ENCODE assay signal across 1 cellular context in genomic region chr13:49247722-49248432, GRCh38.
TF ChIP-seq lines count a peak whose summit lies in the region.

TSS of gene CDADC1 (plus strand) at chr13:49247925. CDS start at chr13:49248038, 113 bp downstream.

TF ChIP-seq in HepG2, 621 proteins besides CTCF, POLR2A, EP300 and RAD21 (continued from another document and continues in another):
- TF ChIP-seq RORA (CRISPR knock-in tag; IDR thresholded peaks at IDR 0.05) = no peak
- no peak for TF ChIP-seq HHEX (CRISPR knock-in tag; IDR thresholded peaks at IDR 0.05)
- no peak for TF ChIP-seq GRHL1 (CRISPR knock-in tag; conservative IDR thresholded peaks at IDR 0.05)
- peak; percentile 99 for TF ChIP-seq ATF7 (IDR thresholded peaks at IDR 0.05)
- TF ChIP-seq ATF7 (CRISPR knock-in tag; IDR thresholded peaks at IDR 0.05) = peak; percentile 95
- TF ChIP-seq EEA1 (CRISPR knock-in tag; IDR thresholded peaks at IDR 0.05; ENCODE audit: borderline replicate concordance) = peak; percentile 79; the same call in 1 of the 2 replicates
- no peak for TF ChIP-seq PAX8 (CRISPR knock-in tag; IDR thresholded peaks at IDR 0.05; ENCODE audit: borderline replicate concordance)
- 0 out of 2 replicates have a peak, but pooled peaks have one; percentile 67 for TF ChIP-seq ZSCAN9 (CRISPR knock-in tag; IDR thresholded peaks at IDR 0.05; ENCODE audit: borderline replicate concordance)
- TF ChIP-seq NONO (IDR thresholded peaks at IDR 0.05) = no peak
- peak; percentile 70 for TF ChIP-seq NONO (CRISPR knock-in tag; conservative IDR thresholded peaks at IDR 0.05)
- TF ChIP-seq MED1 (CRISPR knock-in tag; IDR thresholded peaks at IDR 0.05) = peak; percentile 72
- TF ChIP-seq ZBTB7B (CRISPR knock-in tag; IDR thresholded peaks at IDR 0.05) = no peak
- TF ChIP-seq SP1 (IDR thresholded peaks at IDR 0.05) = no peak
- TF ChIP-seq SP1 (CRISPR knock-in tag; IDR thresholded peaks at IDR 0.05) = peak; percentile 85
- peak; percentile 83 for TF ChIP-seq ZNF605 (CRISPR knock-in tag; IDR thresholded peaks at IDR 0.05)
- TF ChIP-seq NR2F6 (IDR thresholded peaks at IDR 0.05) = no peak
- peak; percentile 18; the same call in 1 of the 2 replicates for TF ChIP-seq NR2F6 (CRISPR knock-in tag; IDR thresholded peaks at IDR 0.05)
- TF ChIP-seq CENPT (CRISPR knock-in tag; IDR thresholded peaks at IDR 0.05; ENCODE audit: low read depth) = no peak
- TF ChIP-seq YY1 (IDR thresholded peaks at IDR 0.05; ENCODE audit: insufficient read depth, insufficient replicate concordance, low read depth, low read length) = peak; percentile 58
- peak; percentile 96 for TF ChIP-seq POGZ (CRISPR knock-in tag; IDR thresholded peaks at IDR 0.05)
- TF ChIP-seq CBX2 (IDR thresholded peaks at IDR 0.05; ENCODE audit: low read depth, low read length) = no peak
- 0 out of 2 replicates have a peak, but pooled peaks have one; percentile 38 for TF ChIP-seq CBX2 (CRISPR knock-in tag; IDR thresholded peaks at IDR 0.05; ENCODE audit: low read depth)
- TF ChIP-seq ATRX (CRISPR knock-in tag; IDR thresholded peaks at IDR 0.05; ENCODE audit: borderline replicate concordance) = no peak
- TF ChIP-seq, protein P1, sequence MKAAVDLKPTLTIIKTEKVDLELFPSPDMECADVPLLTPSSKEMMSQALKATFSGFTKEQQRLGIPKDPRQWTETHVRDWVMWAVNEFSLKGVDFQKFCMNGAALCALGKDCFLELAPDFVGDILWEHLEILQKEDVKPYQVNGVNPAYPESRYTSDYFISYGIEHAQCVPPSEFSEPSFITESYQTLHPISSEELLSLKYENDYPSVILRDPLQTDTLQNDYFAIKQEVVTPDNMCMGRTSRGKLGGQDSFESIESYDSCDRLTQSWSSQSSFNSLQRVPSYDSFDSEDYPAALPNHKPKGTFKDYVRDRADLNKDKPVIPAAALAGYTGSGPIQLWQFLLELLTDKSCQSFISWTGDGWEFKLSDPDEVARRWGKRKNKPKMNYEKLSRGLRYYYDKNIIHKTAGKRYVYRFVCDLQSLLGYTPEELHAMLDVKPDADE (CRISPR knock-in tag; IDR thresholded peaks at IDR 0.05) = no peak
- peak; percentile 78 for TF ChIP-seq RFX5 (IDR thresholded peaks at IDR 0.05; ENCODE audit: low read depth, low read length)
- TF ChIP-seq ZBTB3 (CRISPR knock-in tag; IDR thresholded peaks at IDR 0.05; ENCODE audit: borderline replicate concordance, low read depth) = no peak
- TF ChIP-seq ZFY (CRISPR knock-in tag; IDR thresholded peaks at IDR 0.05) = peak; percentile 81
- TF ChIP-seq GATAD1 (CRISPR knock-in tag; IDR thresholded peaks at IDR 0.05) = peak; percentile 96
- TF ChIP-seq MIER2 (CRISPR knock-in tag; IDR thresholded peaks at IDR 0.05) = peak; percentile 34; the same call in 1 of the 2 replicates
- no peak for TF ChIP-seq ZNF138 (CRISPR knock-in tag; IDR thresholded peaks at IDR 0.05; ENCODE audit: low read depth)
- TF ChIP-seq CREB1 (IDR thresholded peaks at IDR 0.05) = peak; percentile 100
- TF ChIP-seq CREB1 (CRISPR knock-in tag; IDR thresholded peaks at IDR 0.05) = peak; percentile 99
- TF ChIP-seq KLF13 (CRISPR knock-in tag; IDR thresholded peaks at IDR 0.05) = no peak
- peak; percentile 92 for TF ChIP-seq POLR2AphosphoS5 (IDR thresholded peaks at IDR 0.05; ENCODE audit: low read depth, low read length)
- TF ChIP-seq SRSF9 (IDR thresholded peaks at IDR 0.05; ENCODE audit: borderline replicate concordance, insufficient read depth, low read depth, low read length, poor library complexity, severe bottlenecking) = no peak
- TF ChIP-seq TOPORS (CRISPR knock-in tag; IDR thresholded peaks at IDR 0.05) = peak; percentile 26; the same call in 1 of the 2 replicates
- peak; percentile 26; the same call in 1 of the 2 replicates for TF ChIP-seq TGIF2 (CRISPR knock-in tag; IDR thresholded peaks at IDR 0.05)
- TF ChIP-seq GLI4 (CRISPR knock-in tag; IDR thresholded peaks at IDR 0.05; ENCODE audit: borderline replicate concordance) = 0 out of 2 replicates have a peak, but pooled peaks have one; percentile 27
- no peak; the same call in 1 of the 2 replicates for TF ChIP-seq FOXO1 (CRISPR knock-in tag; IDR thresholded peaks at IDR 0.05)
- peak; percentile 43; the same call in 1 of the 2 replicates for TF ChIP-seq TBX2 (CRISPR knock-in tag; IDR thresholded peaks at IDR 0.05; ENCODE audit: borderline replicate concordance)
- TF ChIP-seq TFDP2 (CRISPR knock-in tag; IDR thresholded peaks at IDR 0.05) = peak; percentile 69
- no peak for TF ChIP-seq RNF2 (conservative IDR thresholded peaks at IDR 0.05; ENCODE audit: low read depth)
- TF ChIP-seq HES4 (CRISPR knock-in tag; IDR thresholded peaks at IDR 0.05; ENCODE audit: borderline replicate concordance) = no peak
- peak; percentile 83 for TF ChIP-seq ASH2L (IDR thresholded peaks at IDR 0.05; ENCODE audit: insufficient read length, low read depth, low read length)
- TF ChIP-seq DNMT1 (CRISPR knock-in tag; IDR thresholded peaks at IDR 0.05) = peak; percentile 30; the same call in 1 of the 2 replicates
- peak; percentile 97 for TF ChIP-seq SAP130 (CRISPR knock-in tag; IDR thresholded peaks at IDR 0.05; ENCODE audit: low read depth)
- 0 out of 2 replicates have a peak, but pooled peaks have one; percentile 61 for TF ChIP-seq ZFP36L1 (CRISPR knock-in tag; IDR thresholded peaks at IDR 0.05)
- no peak for TF ChIP-seq ZNF362 (CRISPR knock-in tag; IDR thresholded peaks at IDR 0.05; ENCODE audit: borderline replicate concordance)
- TF ChIP-seq, protein P2, sequence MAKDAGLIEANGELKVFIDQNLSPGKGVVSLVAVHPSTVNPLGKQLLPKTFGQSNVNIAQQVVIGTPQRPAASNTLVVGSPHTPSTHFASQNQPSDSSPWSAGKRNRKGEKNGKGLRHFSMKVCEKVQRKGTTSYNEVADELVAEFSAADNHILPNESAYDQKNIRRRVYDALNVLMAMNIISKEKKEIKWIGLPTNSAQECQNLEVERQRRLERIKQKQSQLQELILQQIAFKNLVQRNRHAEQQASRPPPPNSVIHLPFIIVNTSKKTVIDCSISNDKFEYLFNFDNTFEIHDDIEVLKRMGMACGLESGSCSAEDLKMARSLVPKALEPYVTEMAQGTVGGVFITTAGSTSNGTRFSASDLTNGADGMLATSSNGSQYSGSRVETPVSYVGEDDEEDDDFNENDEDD (CRISPR knock-in tag; IDR thresholded peaks at IDR 0.05; ENCODE audit: borderline replicate concordance) = peak; percentile 75; the same call in 1 of the 2 replicates
- peak; percentile 15; the same call in 1 of the 2 replicates for TF ChIP-seq CCDC6 (CRISPR knock-in tag; IDR thresholded peaks at IDR 0.05)
- no peak for TF ChIP-seq ZNF549 (CRISPR knock-in tag; IDR thresholded peaks at IDR 0.05)
- peak; percentile 71; the same call in 1 of the 3 replicates for TF ChIP-seq MXI1 (IDR thresholded peaks at IDR 0.05; ENCODE audit: borderline replicate concordance, low read depth, low read length)
- peak; percentile 40 for TF ChIP-seq FOXA3 (CRISPR knock-in tag; IDR thresholded peaks at IDR 0.05)
- no peak for TF ChIP-seq HNF4A (CRISPR knock-in tag; IDR thresholded peaks at IDR 0.05)
- no peak for TF ChIP-seq ARNT (IDR thresholded peaks at IDR 0.05)
- TF ChIP-seq, protein P3, sequence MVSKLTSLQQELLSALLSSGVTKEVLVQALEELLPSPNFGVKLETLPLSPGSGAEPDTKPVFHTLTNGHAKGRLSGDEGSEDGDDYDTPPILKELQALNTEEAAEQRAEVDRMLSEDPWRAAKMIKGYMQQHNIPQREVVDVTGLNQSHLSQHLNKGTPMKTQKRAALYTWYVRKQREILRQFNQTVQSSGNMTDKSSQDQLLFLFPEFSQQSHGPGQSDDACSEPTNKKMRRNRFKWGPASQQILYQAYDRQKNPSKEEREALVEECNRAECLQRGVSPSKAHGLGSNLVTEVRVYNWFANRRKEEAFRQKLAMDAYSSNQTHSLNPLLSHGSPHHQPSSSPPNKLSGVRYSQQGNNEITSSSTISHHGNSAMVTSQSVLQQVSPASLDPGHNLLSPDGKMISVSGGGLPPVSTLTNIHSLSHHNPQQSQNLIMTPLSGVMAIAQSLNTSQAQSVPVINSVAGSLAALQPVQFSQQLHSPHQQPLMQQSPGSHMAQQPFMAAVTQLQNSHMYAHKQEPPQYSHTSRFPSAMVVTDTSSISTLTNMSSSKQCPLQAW (CRISPR knock-in tag; IDR thresholded peaks at IDR 0.05) = peak; percentile 86
- TF ChIP-seq ATF4 (CRISPR knock-in tag; IDR thresholded peaks at IDR 0.05) = no peak
- TF ChIP-seq GABPA (IDR thresholded peaks at IDR 0.05; ENCODE audit: low read depth, low read length) = no peak
- no peak for TF ChIP-seq GABPA (CRISPR knock-in tag; IDR thresholded peaks at IDR 0.05; ENCODE audit: low read depth)
- no peak for TF ChIP-seq DDIT3 (CRISPR knock-in tag; IDR thresholded peaks at IDR 0.05)
- 0 out of 2 replicates have a peak, but pooled peaks have one; percentile 46 for TF ChIP-seq CSRNP1 (CRISPR knock-in tag; IDR thresholded peaks at IDR 0.05)
- TF ChIP-seq, protein P4, sequence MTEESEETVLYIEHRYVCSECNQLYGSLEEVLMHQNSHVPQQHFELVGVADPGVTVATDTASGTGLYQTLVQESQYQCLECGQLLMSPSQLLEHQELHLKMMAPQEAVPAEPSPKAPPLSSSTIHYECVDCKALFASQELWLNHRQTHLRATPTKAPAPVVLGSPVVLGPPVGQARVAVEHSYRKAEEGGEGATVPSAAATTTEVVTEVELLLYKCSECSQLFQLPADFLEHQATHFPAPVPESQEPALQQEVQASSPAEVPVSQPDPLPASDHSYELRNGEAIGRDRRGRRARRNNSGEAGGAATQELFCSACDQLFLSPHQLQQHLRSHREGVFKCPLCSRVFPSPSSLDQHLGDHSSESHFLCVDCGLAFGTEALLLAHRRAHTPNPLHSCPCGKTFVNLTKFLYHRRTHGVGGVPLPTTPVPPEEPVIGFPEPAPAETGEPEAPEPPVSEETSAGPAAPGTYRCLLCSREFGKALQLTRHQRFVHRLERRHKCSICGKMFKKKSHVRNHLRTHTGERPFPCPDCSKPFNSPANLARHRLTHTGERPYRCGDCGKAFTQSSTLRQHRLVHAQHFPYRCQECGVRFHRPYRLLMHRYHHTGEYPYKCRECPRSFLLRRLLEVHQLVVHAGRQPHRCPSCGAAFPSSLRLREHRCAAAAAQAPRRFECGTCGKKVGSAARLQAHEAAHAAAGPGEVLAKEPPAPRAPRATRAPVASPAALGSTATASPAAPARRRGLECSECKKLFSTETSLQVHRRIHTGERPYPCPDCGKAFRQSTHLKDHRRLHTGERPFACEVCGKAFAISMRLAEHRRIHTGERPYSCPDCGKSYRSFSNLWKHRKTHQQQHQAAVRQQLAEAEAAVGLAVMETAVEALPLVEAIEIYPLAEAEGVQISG (CRISPR knock-in tag; IDR thresholded peaks at IDR 0.05) = peak; percentile 74; the same call in 1 of the 2 replicates
- peak; percentile 99 for TF ChIP-seq ATF1 (CRISPR knock-in tag; IDR thresholded peaks at IDR 0.05)
